ENCODE assay signal across 16 cellular contexts in genomic region chr18:74410441-74410992, GRCh38. TPM values are rescaled to one million over a fixed set of nuclear protein-coding genes. Genes with fewer than 3 reads are reported as not detected.
DNase-seq lines count a peak whose midpoint lies in the region; ATAC-seq and TF ChIP-seq lines count a peak whose summit lies in the region.
"Had no signal": no experiment of that assay in that cellular context is flagged by ENCODE, and none has a peak within 500 bp of the region (broad histone marks: within the 10 kb centered on the region; RNA-seq: fewer than 3 reads in every experiment).

No MANE protein-coding gene starts in this region.

- TF ChIP-seq CTCF in WTC11 (IDR thresholded peaks at IDR 0.05), result no peak

- no peak overlapping the region for H2BK15ac ChIP-seq in neuronal stem cell (ENCODE audit: low read length)

- peaks cover 3% of the 10 kb centered on the region for H3K9me3 Mint-ChIP-seq in activated naive CD4-positive, alpha-beta T cell treated with anti-CD3 and anti-CD28 coated beads, Interleukin-2, amount 10 ng/mL, durations not matched to agents 7 days and 5 days
- H3K9me3 Mint-ChIP-seq in WTC11, result no peaks in the 10 kb centered on the region
- H3K9me3 Mint-ChIP-seq: CD4-positive, alpha-beta memory T cell; GM23338 had no signal

- no peak overlapping the region for H2BK12ac ChIP-seq in neuronal stem cell (ENCODE audit: low read length)

- H2AK5ac ChIP-seq in neuronal stem cell (ENCODE audit: low read depth, low read length), result peak overlapping the region; percentile 21

- no peak overlapping the region for H4K8ac ChIP-seq in neuronal stem cell (ENCODE audit: low read depth, low read length)

- peaks cover 0 to 23% of the 10 kb centered on the region in 2 donors for H3K4me1 ChIP-seq in neuronal stem cell (ENCODE audit: control insufficient read depth in 2 of 2, insufficient read depth in 1 of 2, low read depth in 1 of 2, low read length in 2 of 2)

- H3K27me3 Mint-ChIP-seq in activated naive CD4-positive, alpha-beta T cell treated with anti-CD3 and anti-CD28 coated beads, Interleukin-2, amount 10 ng/mL, durations not matched to agents 7 days and 5 days, result peaks cover 29% of the 10 kb centered on the region
- peaks cover 3% of the 10 kb centered on the region; the same call in 1 of the 2 replicates for H3K27me3 Mint-ChIP-seq in WTC11 (ENCODE audit: low read depth)

- no peak overlapping the region for H3K18ac ChIP-seq in neuronal stem cell (ENCODE audit: low read length)

- peaks cover 12% of the 10 kb centered on the region for H3K36me3 Mint-ChIP-seq in activated naive CD4-positive, alpha-beta T cell treated with anti-CD3 and anti-CD28 coated beads, Interleukin-2, amount 10 ng/mL, durations not matched to agents 7 days and 5 days
- H3K36me3 Mint-ChIP-seq in WTC11, result no peaks in the 10 kb centered on the region
- H3K36me3 Mint-ChIP-seq: CD4-positive, alpha-beta memory T cell had no signal

- H4K91ac ChIP-seq in neuronal stem cell (ENCODE audit: low read depth, low read length, poor library complexity), result no peak overlapping the region

- CTCF ChIA-PET in activated naive CD4-positive, alpha-beta T cell treated with anti-CD3 and anti-CD28 coated beads, Interleukin-2, amount 10 ng/mL, durations not matched to agents 7 days and 5 days (lab: Charles Lee), result interaction anchor here (0.9 to 1.1 kb wide), 3 partner anchors 32 to 86 kb away, joined by 3 read pairs; partner anchors contain the start of gene CNDP2
- CTCF ChIA-PET in WTC11 (lab: Charles Lee), result no interaction called here

- no peaks in the 10 kb centered on the region for H3K36me3 ChIP-seq in neuronal stem cell (replicated peaks in 1 of 2; ENCODE audit: control insufficient read depth in 2 of 2, insufficient read depth in 2 of 2, low read length in 2 of 2)

- H3K27me3 ChIP-seq in neuronal stem cell (ENCODE audit: control insufficient read depth in 3 of 3, insufficient read depth in 3 of 3, low read depth in 1 of 3, low read length in 3 of 3), result peaks cover 0 to 9% (median 0%) of the 10 kb centered on the region in 3 experiments

- POLR2A ChIA-PET in WTC11 (lab: Charles Lee), result no interaction called here

- H3K27ac ChIP-seq in neuronal stem cell (replicated peaks; ENCODE audit: low read length), result no peak overlapping the region
- H3K27ac ChIP-seq: 22Rv1, C4-2B had no signal

- no peak overlapping the region for H3K4me3 Mint-ChIP-seq in activated naive CD4-positive, alpha-beta T cell treated with anti-CD3 and anti-CD28 coated beads, Interleukin-2, amount 10 ng/mL, durations not matched to agents 7 days and 5 days
- H3K4me3 Mint-ChIP-seq in WTC11, result no peak overlapping the region
- H3K4me3 Mint-ChIP-seq: GM23338 had no signal

- H3K4me1 Mint-ChIP-seq in activated naive CD4-positive, alpha-beta T cell treated with anti-CD3 and anti-CD28 coated beads, Interleukin-2, amount 10 ng/mL, durations not matched to agents 7 days and 5 days, result peaks cover 55% of the 10 kb centered on the region
- H3K4me1 Mint-ChIP-seq in WTC11, result peaks cover 9% of the 10 kb centered on the region

- no peak overlapping the region for H3K4ac ChIP-seq in neuronal stem cell (ENCODE audit: low read length)

- ATAC-seq in WTC11, result no peak
- ATAC-seq in activated CD4-positive, CD25-positive, alpha-beta regulatory T cell treated with anti-CD3 and anti-CD28 coated beads, Interleukin-2, amount 50 U/mL, for 24 hours, result no peak
- ATAC-seq: GM23338 had no signal

- DNase-seq in activated naive CD4-positive, alpha-beta T cell treated with anti-CD3 and anti-CD28 coated beads, Interleukin-2, amount 10 ng/mL, durations not matched to agents 7 days and 5 days, result no peak
- DNase-seq in activated naive CD4-positive, alpha-beta T cell (lab: John Stamatoyannopoulos, UW), result no peak
- no peak for DNase-seq in WTC11 (ENCODE audit: low spot score)
- no peak for DNase-seq in neuronal stem cell (ENCODE audit: low spot score)
- DNase-seq in amniotic stem cell (lab: John Stamatoyannopoulos, UW), result no peak
- no peak for DNase-seq in KG1 (lab: John Stamatoyannopoulos, UW)
- DNase-seq: CD4-positive, alpha-beta memory T cell; DMS153; DMS79 treated with DMSO at 0.1 percent for 48 hours; EL; H7 had no signal

- no peak overlapping the region for H3K23ac ChIP-seq in neuronal stem cell (ENCODE audit: low read depth, low read length, poor library complexity)

- H3K79me1 ChIP-seq in neuronal stem cell (ENCODE audit: low read depth, low read length), result no peaks in the 10 kb centered on the region

- H2AFZ ChIP-seq in neuronal stem cell (ENCODE audit: low read length), result no peak overlapping the region
- H2AFZ ChIP-seq: GM23338 had no signal

- peak overlapping the region; percentile 1 for H3K27ac Mint-ChIP-seq in activated naive CD4-positive, alpha-beta T cell treated with anti-CD3 and anti-CD28 coated beads, Interleukin-2, amount 10 ng/mL, durations not matched to agents 7 days and 5 days
- H3K27ac Mint-ChIP-seq in WTC11, result peak overlapping the region; percentile 81; the same call in 1 of the 2 replicates
- H3K27ac Mint-ChIP-seq: GM23338 had no signal

- no peaks in the 10 kb centered on the region for H3K9me3 ChIP-seq in neuronal stem cell (replicated peaks in 1 of 2; ENCODE audit: control insufficient read depth in 2 of 2, insufficient read depth in 1 of 2, low read depth in 1 of 2, low read length in 2 of 2)

- H3K14ac ChIP-seq in neuronal stem cell (ENCODE audit: low read length), result no peak overlapping the region

- H3K4me2 ChIP-seq in neuronal stem cell (ENCODE audit: insufficient read depth, low read length, poor library complexity, severe bottlenecking), result no peak overlapping the region
- H3K4me2 ChIP-seq: GM23338 had no signal

- H2BK120ac ChIP-seq in neuronal stem cell (ENCODE audit: low read depth, low read length), result no peak overlapping the region

- H2BK5ac ChIP-seq in neuronal stem cell (ENCODE audit: low read length), result no peak overlapping the region

- H3K4me3 ChIP-seq in neuronal stem cell (ENCODE audit: low read length in 2 of 2), result no peak overlapping the region
- H3K4me3 ChIP-seq: GM23338 had no signal

- WGBS in neuronal stem cell (ENCODE audit: extremely low coverage in 2 of 2, insufficient read length in 2 of 2, insufficient replicate concordance in 1 of 2), 2 donors, result no CpG with 5 or more reads among the region's 8 CpGs

- no peak overlapping the region for H3K9ac ChIP-seq in neuronal stem cell (ENCODE audit: low read depth, low read length, poor library complexity)

TF ChIP-seq in WTC11, 78 proteins besides CTCF, POLR2A, EP300 and RAD21 (continues in another document):
- TF ChIP-seq JAZF1 (CRISPR knock-in tag; IDR thresholded peaks at IDR 0.05) (no peak), ZNF512 (CRISPR knock-in tag; IDR thresholded peaks at IDR 0.05; ENCODE audit: borderline replicate concordance) (no peak), MYBL2 (CRISPR knock-in tag; IDR thresholded peaks at IDR 0.05) (no peak), ATF1 (CRISPR knock-in tag; IDR thresholded peaks at IDR 0.05) (no peak), ZNF423 (CRISPR knock-in tag; IDR thresholded peaks at IDR 0.05) (no peak), HMGXB4 (CRISPR knock-in tag; IDR thresholded peaks at IDR 0.05) (no peak), ERG (CRISPR knock-in tag; IDR thresholded peaks at IDR 0.05) (no peak), JUN (CRISPR knock-in tag; IDR thresholded peaks at IDR 0.05) (no peak), E2F5 (CRISPR knock-in tag; IDR thresholded peaks at IDR 0.05) (no peak)

RNA-seq across cellular contexts. Expression of gene DIPK1C, which starts 46.6 kb away (rescaled TPM):
- total RNA-seq in WTC11 (2021), result not detected in 3 replicates
- 15.9 TPM for polyA plus RNA-seq in neuronal stem cell (2013, experiment 1 of 2)
- polyA plus RNA-seq in neuronal stem cell (2013, experiment 2 of 2), result 15.6 TPM
- total RNA-seq: A673; CD4-positive, alpha-beta memory T cell; H7 had no signal
- polyA plus RNA-seq: CD4-positive, alpha-beta memory T cell; GM23338 had no signal
